In genomic region chr1:109091196-109092193, GRCh38 we compare ENCODE assay signal across 7 cellular contexts. TPM values are rescaled to one million over a fixed set of nuclear protein-coding genes. Genes with fewer than 3 reads are reported as not detected.
DNase-seq lines count a peak whose midpoint lies in the region; ATAC-seq, FAIRE-seq and TF ChIP-seq lines count a peak whose summit lies in the region.
"Had no signal": no experiment of that assay in that cellular context is flagged by ENCODE, and none has a peak within 500 bp of the region (broad histone marks: within the 10 kb centered on the region; RNA-seq: fewer than 3 reads in every experiment).

No MANE protein-coding gene starts in this region.

- FAIRE-seq in urothelium cell line (lab: Jason Lieb, UNC): no peak
- FAIRE-seq: endometrium had no signal

- H3K4me3 Mint-ChIP-seq in natural killer cell: peak overlapping the region; percentile 93

- H3K9me3 Mint-ChIP-seq in natural killer cell: no peaks in the 10 kb centered on the region

- TF ChIP-seq CTCF in natural killer cell (IDR thresholded peaks at IDR 0.05): no peak

- H3K27me3 Mint-ChIP-seq in natural killer cell (ENCODE audit: low read depth in 2 of 2): no peaks in the 10 kb centered on the region

- intact Hi-C loops in natural killer cell (cut with micrococcal nuclease): loop anchor here (5.0 kb wide), 2 partner anchors 49 to 344 kb away; partner anchors contain the start of genes STXBP3 and WDR47

- ATAC-seq in GM18502 (IDR thresholded peaks at IDR 0.05; ENCODE audit: poor library complexity, unreplicated experiment) (peak; percentile 8), HG03457 (IDR thresholded peaks at IDR 0.05; ENCODE audit: unreplicated experiment) (peak; percentile 35), natural killer cell (no peak), HG02981 (IDR thresholded peaks at IDR 0.05; ENCODE audit: unreplicated experiment) (no peak)

- peaks cover 28% of the 10 kb centered on the region in 2 donors for H3K4me1 Mint-ChIP-seq in natural killer cell

- H3K27ac Mint-ChIP-seq in natural killer cell: peak overlapping the region; percentile 94 to 96

- DNase-seq in astrocyte of the hippocampus (ENCODE audit: low read depth, low spot score) (peak; percentile 15), natural killer cell (no peak), urothelium cell line (ENCODE audit: low spot score) (no peak)

- H3K36me3 Mint-ChIP-seq in natural killer cell: no peaks in the 10 kb centered on the region

RNA-seq across cellular contexts. Expression of gene TMEM167B, which starts 0.9 kb away (rescaled TPM):
- total RNA-seq in natural killer cell: 10 to 100 TPM; 61.2 to 73.0 (median 71.8) TPM

RNA-seq across cellular contexts. Expression of gene TAF13, which starts 15.7 kb away (rescaled TPM):
- 10 to 100 TPM; 44.4 to 54.5 (median 47.2) TPM for total RNA-seq in natural killer cell

RNA-seq across cellular contexts. Expression of gene ELAPOR1, which starts 22.4 kb away (rescaled TPM):
- 1 to 10 TPM; 6.2 to 8.3 (median 6.3) TPM for total RNA-seq in natural killer cell

RNA-seq across cellular contexts. Expression of gene WDR47, which starts 49.6 kb away (rescaled TPM):
- total RNA-seq in natural killer cell: 10 to 100 TPM; 15.7 to 21.3 (median 17.2) TPM

Comparison
In these comparisons a context has a peak if more than half of its experiments do, and no peak if none do; other contexts are left out.
1. ATAC-seq: peak in GM18502 (single experiment) and HG03457 (single experiment); none in natural killer cell (0 of 3) and HG02981 (single experiment).